ENCODE assay signal across 8 cellular contexts in genomic region chr22:40276877-40277823, GRCh38.
DNase-seq lines count a peak whose midpoint lies in the region; FAIRE-seq and TF ChIP-seq lines count a peak whose summit lies in the region.

No MANE protein-coding gene starts in this region.

- no peak for TF ChIP-seq POLR2A in testis (IDR thresholded peaks at IDR 0.05)

- in situ Hi-C loops in astrocyte of the cerebellum (cut with HindIII; ENCODE audit: low sequenced_read_pairs), result no loop called here

- peak; percentile 48 for FAIRE-seq in keratinocyte (lab: Jason Lieb, UNC)

- H3K27me3 ChIP-seq in keratinocyte (ENCODE audit: control insufficient read depth, extremely low read depth, insufficient read depth, low read length), result no peaks in the 10 kb centered on the region
- no peaks in the 10 kb centered on the region for H3K27me3 ChIP-seq in testis

- H3K4me1 ChIP-seq in keratinocyte (ENCODE audit: control insufficient read depth, extremely low read depth, insufficient read depth, low read length) (peaks cover 16% of the 10 kb centered on the region), testis (peaks cover 14% of the 10 kb centered on the region)

- H3K36me3 ChIP-seq in keratinocyte (ENCODE audit: control insufficient read depth in 2 of 2, extremely low read depth in 1 of 2, insufficient read depth in 2 of 2, low read length in 2 of 2) (peaks cover 4 to 14% of the 10 kb centered on the region in 2 experiments), testis (ENCODE audit: low read depth, missing control alignments) (no peaks in the 10 kb centered on the region)

- dilution Hi-C loops in keratinocyte (cut with MboI; ENCODE audit: extremely low pct_ligation_motif_present, low sequenced_read_pairs), result no loop called here

- no peaks in the 10 kb centered on the region for H3K79me2 ChIP-seq in keratinocyte (ENCODE audit: control insufficient read depth, insufficient read depth, low read length)

- peak overlapping the region; percentile 98 for H3K4me2 ChIP-seq in keratinocyte (ENCODE audit: control insufficient read depth, extremely low read depth, insufficient read depth, low read depth, low read length)

- peaks cover 17% of the 10 kb centered on the region for H3K4me1 Mint-ChIP-seq in T-helper 2 cell treated with Interferon-gamma antibody and Interleukin-4, amounts not matched to agents 5 μg/mL and 100 μg/mL, for 36 hours (ENCODE audit: low read depth)

- peak overlapping the region; percentile 45 for H2AFZ ChIP-seq in keratinocyte (ENCODE audit: control insufficient read depth, low read length)

- no peaks in the 10 kb centered on the region for H3K9me3 Mint-ChIP-seq in T-helper 2 cell treated with Interferon-gamma antibody and Interleukin-4, amounts not matched to agents 5 μg/mL and 100 μg/mL, for 36 hours

- peak overlapping the region; percentile 89 for H3K4me3 Mint-ChIP-seq in T-helper 2 cell treated with Interferon-gamma antibody and Interleukin-4, amounts not matched to agents 5 μg/mL and 100 μg/mL, for 36 hours

- no peak for DNase-seq in T-helper 2 cell treated with Interferon-gamma antibody and Interleukin-4, amounts not matched to agents 5 μg/mL and 100 μg/mL, for 36 hours (ENCODE audit: low spot score)
- DNase-seq in T-helper 2 cell (no peak), astrocyte of the cerebellum (ENCODE audit: low read depth) (peak; percentile 26), keratinocyte (ENCODE audit: low read depth, low spot score) (no peak), testis (peak; percentile 41), Kasumi-1 (lab: John Stamatoyannopoulos, UW) (no peak), KG1 (lab: John Stamatoyannopoulos, UW) (no peak), NCI-H446 (lab: John Stamatoyannopoulos, UW) (no peak)

- H3K9me1 ChIP-seq in keratinocyte (ENCODE audit: control insufficient read depth, extremely low read depth, insufficient read depth, low read length), result no peaks in the 10 kb centered on the region

- H3K27me3 Mint-ChIP-seq in T-helper 2 cell treated with Interferon-gamma antibody and Interleukin-4, amounts not matched to agents 5 μg/mL and 100 μg/mL, for 36 hours (ENCODE audit: low read depth), result no peaks in the 10 kb centered on the region

- intact Hi-C loops in testis (cut with DNase I; ENCODE audit: low total_unique reads), result no loop called here

- WGBS in testis, 2 donors, result 32 to 38% methylated on average over 10 of the region's 10 CpGs

- H3K4me3 ChIP-seq in astrocyte of the cerebellum (ENCODE audit: low read depth, low read length) (peak overlapping the region; percentile 36), keratinocyte (ENCODE audit: control insufficient read depth in 2 of 3, extremely low read depth in 1 of 3, insufficient read depth in 2 of 3, low read depth in 1 of 3, low read length in 3 of 3) (peak overlapping the region in 2 of 3 experiments; percentile 68 to 74), testis (peak overlapping the region in 1 of 2 donors; percentile 29)

- peak overlapping the region; percentile 98 for H3K27ac Mint-ChIP-seq in T-helper 2 cell treated with Interferon-gamma antibody and Interleukin-4, amounts not matched to agents 5 μg/mL and 100 μg/mL, for 36 hours

- H3K27ac ChIP-seq in keratinocyte (ENCODE audit: control insufficient read depth, insufficient read depth, low read length), result peak overlapping the region; percentile 80
- H3K27ac ChIP-seq in testis, result peak overlapping the region; percentile 64 to 81

- peaks cover 57% of the 10 kb centered on the region for H3K36me3 Mint-ChIP-seq in T-helper 2 cell treated with Interferon-gamma antibody and Interleukin-4, amounts not matched to agents 5 μg/mL and 100 μg/mL, for 36 hours (ENCODE audit: low read depth)

- no peak for TF ChIP-seq CTCF in astrocyte of the cerebellum (IDR thresholded peaks at IDR 0.05; ENCODE audit: low read depth, low read length, missing control alignments)
- TF ChIP-seq CTCF in keratinocyte (optimal IDR thresholded peaks at IDR 0.05 in 1 of 3, IDR thresholded peaks at IDR 0.05 in 1 of 3, conservative IDR thresholded peaks at IDR 0.05 in 1 of 3; ENCODE audit: extremely low read depth in 1 of 3, insufficient read depth in 2 of 3, low read length in 3 of 3), result no peak
- TF ChIP-seq CTCF in testis (IDR thresholded peaks at IDR 0.05), result no peak

- H3K9me3 ChIP-seq in keratinocyte (ENCODE audit: control insufficient read depth, low read depth, low read length) (no peaks in the 10 kb centered on the region), testis (no peaks in the 10 kb centered on the region)

- H3K9ac ChIP-seq in keratinocyte (ENCODE audit: control insufficient read depth, extremely low read depth, insufficient read depth, low read length), result peak overlapping the region; percentile 67

- H4K20me1 ChIP-seq in keratinocyte (ENCODE audit: control insufficient read depth, extremely low read depth, insufficient read depth, low read length), result no peaks in the 10 kb centered on the region

Comparison
In these comparisons a context has a peak if more than half of its experiments do, and no peak if none do; other contexts are left out.
1. DNase-seq: peak in astrocyte of the cerebellum (single experiment) and testis (single experiment); none in T-helper 2 cell treated with Interferon-gamma antibody and Interleukin-4, amounts not matched to agents 5 μg/mL and 100 μg/mL, for 36 hours (single experiment), T-helper 2 cell (0 of 5), keratinocyte (single experiment), Kasumi-1 (0 of 2), KG1 (single experiment) and NCI-H446 (0 of 2).